Comparison of ENCODE assay signal across 1 cellular context in genomic region chr17:4997302-4998026, GRCh38.
TF ChIP-seq lines count a peak whose summit lies in the region.

Gene INCA1, minus strand, starts transcription at chr17:4997522. Its CDS starts 3,085 bp downstream, at chr17:4994437.
Gene KIF1C, plus strand, starts transcription at chr17:4997950. Its CDS starts 2,297 bp downstream, at chr17:5000247.

TF ChIP-seq in K562, 482 proteins besides CTCF, POLR2A, EP300 and RAD21 (continued from another document and continues in another):
- TF ChIP-seq ETV6 (IDR thresholded peaks at IDR 0.05; ENCODE audit: borderline replicate concordance in 1 of 2, low read depth in 2 of 2, low read length in 1 of 2) (no peak), ETV6 (CRISPR knock-in tag; IDR thresholded peaks at IDR 0.05; ENCODE audit: borderline replicate concordance) (no peak), YY1 (IDR thresholded peaks at IDR 0.05; ENCODE audit: borderline replicate concordance in 1 of 3, control insufficient read depth in 1 of 3, extremely low read depth in 1 of 3, insufficient read depth in 3 of 3, insufficient read length in 1 of 3, insufficient replicate concordance in 2 of 3, low read depth in 1 of 3, low read length in 2 of 3) (peak in 2 of 3 experiments; percentile 20 to 38), CTCFL (IDR thresholded peaks at IDR 0.05; ENCODE audit: borderline replicate concordance, insufficient read depth, low read depth, low read length, poor library complexity, severe bottlenecking) (no peak), ZNF217 (CRISPR knock-in tag; IDR thresholded peaks at IDR 0.05) (no peak), ZNF24 (IDR thresholded peaks at IDR 0.05) (no peak), CBX1 (IDR thresholded peaks at IDR 0.05; ENCODE audit: low read depth) (no peak), PHB2 (IDR thresholded peaks at IDR 0.05; ENCODE audit: low read depth) (no peak), ARID2 (IDR thresholded peaks at IDR 0.05) (no peak), KLF10 (CRISPR knock-in tag; IDR thresholded peaks at IDR 0.05) (no peak), DIDO1 (tag; IDR thresholded peaks at IDR 0.05; ENCODE audit: low read depth) (no peak), STAT5A (IDR thresholded peaks at IDR 0.05; ENCODE audit: borderline replicate concordance, low read length) (no peak), ZBTB17 (CRISPR knock-in tag; IDR thresholded peaks at IDR 0.05) (no peak), SIN3A (IDR thresholded peaks at IDR 0.05; ENCODE audit: borderline replicate concordance in 2 of 2, control insufficient read depth in 1 of 2, low read depth in 2 of 2, low read length in 2 of 2) (peak in 1 of 2 experiments; percentile 81; a peak in 1 of 4 replicates), ZNF23 (CRISPR knock-in tag; IDR thresholded peaks at IDR 0.05) (no peak), THAP12 (CRISPR knock-in tag; IDR thresholded peaks at IDR 0.05) (no peak), TCF7 (IDR thresholded peaks at IDR 0.05; ENCODE audit: borderline replicate concordance) (no peak), ZBTB11 (CRISPR knock-in tag; IDR thresholded peaks at IDR 0.05) (peak in 1 of 3 experiments; percentile 69; a peak in 1 of 6 replicates), NCOA6 (IDR thresholded peaks at IDR 0.05) (no peak), ARID1B (IDR thresholded peaks at IDR 0.05) (no peak), PHTF2 (CRISPR knock-in tag; IDR thresholded peaks at IDR 0.05) (no peak), ZNF639 (CRISPR knock-in tag; conservative IDR thresholded peaks at IDR 0.05 in 1 of 2, IDR thresholded peaks at IDR 0.05 in 1 of 2) (no peak), IRF2 (CRISPR knock-in tag; IDR thresholded peaks at IDR 0.05) (no peak)
- TF ChIP-seq, protein P1, sequence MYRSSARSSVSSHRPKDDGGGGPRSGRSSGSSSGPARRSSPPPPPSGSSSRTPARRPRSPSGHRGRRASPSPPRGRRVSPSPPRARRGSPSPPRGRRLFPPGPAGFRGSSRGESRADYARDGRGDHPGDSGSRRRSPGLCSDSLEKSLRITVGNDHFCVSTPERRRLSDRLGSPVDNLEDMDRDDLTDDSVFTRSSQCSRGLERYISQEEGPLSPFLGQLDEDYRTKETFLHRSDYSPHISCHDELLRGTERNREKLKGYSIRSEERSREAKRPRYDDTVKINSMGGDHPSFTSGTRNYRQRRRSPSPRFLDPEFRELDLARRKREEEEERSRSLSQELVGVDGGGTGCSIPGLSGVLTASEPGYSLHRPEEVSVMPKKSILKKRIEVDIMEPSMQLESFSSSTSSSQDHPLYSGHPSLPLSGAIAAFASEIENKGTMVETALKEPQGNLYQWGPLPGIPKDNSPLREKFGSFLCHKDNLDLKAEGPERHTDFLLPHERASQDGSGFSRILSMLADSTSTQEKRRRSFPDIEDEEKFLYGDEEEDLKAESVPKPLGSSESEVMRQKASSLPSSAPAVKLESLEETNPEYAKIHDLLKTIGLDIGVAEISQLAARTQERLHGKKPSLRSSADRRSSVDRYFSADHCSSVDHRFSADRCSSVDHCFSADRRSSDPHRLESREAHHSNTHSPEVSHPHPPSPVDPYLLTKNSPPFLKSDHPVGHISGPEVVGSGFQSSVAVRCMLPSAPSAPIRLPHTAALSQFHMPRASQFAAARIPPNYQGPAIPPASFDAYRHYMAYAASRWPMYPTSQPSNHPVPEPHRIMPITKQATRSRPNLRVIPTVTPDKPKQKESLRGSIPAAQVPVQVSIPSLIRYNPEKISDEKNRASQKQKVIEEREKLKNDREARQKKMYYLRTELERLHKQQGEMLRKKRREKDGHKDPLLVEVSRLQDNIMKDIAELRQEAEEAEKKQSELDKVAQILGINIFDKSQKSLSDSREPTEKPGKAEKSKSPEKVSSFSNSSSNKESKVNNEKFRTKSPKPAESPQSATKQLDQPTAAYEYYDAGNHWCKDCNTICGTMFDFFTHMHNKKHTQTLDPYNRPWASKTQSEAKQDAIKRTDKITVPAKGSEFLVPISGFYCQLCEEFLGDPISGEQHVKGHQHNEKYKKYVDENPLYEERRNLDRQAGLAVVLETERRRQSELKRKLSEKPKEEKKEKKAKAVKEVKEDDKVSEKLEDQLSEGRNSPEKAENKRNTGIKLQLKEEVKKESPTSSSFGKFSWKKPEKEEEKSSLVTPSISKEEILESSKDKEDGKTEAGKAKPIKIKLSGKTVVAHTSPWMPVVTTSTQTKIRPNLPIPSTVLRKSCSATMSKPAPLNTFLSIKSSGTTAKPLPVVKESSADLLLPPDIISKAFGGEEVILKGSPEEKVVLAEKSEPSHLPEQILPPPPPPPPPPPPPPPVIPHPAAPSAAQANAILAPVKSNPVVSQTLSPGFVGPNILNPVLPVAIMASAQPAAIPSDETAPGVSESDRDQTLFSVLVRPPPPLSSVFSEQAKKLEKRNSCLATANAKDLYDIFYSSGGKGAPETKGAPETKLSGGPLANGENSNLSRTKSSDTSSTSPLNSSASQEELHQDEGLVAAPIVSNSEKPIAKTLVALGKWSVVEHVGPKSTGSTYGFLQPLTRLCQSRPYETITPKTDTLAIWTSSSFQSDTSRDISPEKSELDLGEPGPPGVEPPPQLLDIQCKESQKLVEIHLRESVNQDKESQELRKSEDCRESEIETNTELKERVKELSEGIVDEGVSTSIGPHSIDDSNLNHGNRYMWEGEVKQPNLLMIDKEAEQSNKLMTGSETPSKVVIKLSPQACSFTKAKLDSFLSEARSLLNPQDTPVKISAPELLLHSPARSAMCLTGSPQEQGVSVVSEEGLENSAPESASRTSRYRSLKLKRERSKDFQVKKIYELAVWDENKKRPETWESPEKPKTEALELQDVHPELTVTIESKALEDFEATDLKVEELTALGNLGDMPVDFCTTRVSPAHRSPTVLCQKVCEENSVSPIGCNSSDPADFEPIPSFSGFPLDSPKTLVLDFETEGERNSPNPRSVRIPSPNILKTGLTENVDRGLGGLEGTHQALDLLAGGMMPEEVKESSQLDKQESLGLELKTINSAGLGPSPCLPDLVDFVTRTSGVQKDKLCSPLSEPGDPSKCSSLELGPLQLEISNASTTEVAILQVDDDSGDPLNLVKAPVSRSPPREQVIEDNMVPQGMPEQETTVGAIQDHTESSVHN (IDR thresholded peaks at IDR 0.05; ENCODE audit: borderline replicate concordance in 1 of 2, low read depth in 1 of 2) = no peak
- TF ChIP-seq, protein P2, sequence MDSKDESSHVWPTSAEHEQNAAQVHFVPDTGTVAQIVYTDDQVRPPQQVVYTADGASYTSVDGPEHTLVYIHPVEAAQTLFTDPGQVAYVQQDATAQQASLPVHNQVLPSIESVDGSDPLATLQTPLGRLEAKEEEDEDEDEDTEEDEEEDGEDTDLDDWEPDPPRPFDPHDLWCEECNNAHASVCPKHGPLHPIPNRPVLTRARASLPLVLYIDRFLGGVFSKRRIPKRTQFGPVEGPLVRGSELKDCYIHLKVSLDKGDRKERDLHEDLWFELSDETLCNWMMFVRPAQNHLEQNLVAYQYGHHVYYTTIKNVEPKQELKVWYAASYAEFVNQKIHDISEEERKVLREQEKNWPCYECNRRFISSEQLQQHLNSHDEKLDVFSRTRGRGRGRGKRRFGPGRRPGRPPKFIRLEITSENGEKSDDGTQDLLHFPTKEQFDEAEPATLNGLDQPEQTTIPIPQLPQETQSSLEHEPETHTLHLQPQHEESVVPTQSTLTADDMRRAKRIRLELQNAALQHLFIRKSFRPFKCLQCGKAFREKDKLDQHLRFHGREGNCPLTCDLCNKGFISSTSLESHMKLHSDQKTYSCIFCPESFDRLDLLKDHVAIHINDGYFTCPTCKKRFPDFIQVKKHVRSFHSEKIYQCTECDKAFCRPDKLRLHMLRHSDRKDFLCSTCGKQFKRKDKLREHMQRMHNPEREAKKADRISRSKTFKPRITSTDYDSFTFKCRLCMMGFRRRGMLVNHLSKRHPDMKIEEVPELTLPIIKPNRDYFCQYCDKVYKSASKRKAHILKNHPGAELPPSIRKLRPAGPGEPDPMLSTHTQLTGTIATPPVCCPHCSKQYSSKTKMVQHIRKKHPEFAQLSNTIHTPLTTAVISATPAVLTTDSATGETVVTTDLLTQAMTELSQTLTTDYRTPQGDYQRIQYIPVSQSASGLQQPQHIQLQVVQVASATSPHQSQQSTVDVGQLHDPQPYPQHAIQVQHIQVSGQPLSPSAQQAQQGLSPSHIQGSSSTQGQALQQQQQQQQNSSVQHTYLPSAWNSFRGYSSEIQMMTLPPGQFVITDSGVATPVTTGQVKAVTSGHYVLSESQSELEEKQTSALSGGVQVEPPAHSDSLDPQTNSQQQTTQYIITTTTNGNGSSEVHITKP (IDR thresholded peaks at IDR 0.05; ENCODE audit: partially characterized antibody) = peak; percentile 42
- TF ChIP-seq, protein P3, sequence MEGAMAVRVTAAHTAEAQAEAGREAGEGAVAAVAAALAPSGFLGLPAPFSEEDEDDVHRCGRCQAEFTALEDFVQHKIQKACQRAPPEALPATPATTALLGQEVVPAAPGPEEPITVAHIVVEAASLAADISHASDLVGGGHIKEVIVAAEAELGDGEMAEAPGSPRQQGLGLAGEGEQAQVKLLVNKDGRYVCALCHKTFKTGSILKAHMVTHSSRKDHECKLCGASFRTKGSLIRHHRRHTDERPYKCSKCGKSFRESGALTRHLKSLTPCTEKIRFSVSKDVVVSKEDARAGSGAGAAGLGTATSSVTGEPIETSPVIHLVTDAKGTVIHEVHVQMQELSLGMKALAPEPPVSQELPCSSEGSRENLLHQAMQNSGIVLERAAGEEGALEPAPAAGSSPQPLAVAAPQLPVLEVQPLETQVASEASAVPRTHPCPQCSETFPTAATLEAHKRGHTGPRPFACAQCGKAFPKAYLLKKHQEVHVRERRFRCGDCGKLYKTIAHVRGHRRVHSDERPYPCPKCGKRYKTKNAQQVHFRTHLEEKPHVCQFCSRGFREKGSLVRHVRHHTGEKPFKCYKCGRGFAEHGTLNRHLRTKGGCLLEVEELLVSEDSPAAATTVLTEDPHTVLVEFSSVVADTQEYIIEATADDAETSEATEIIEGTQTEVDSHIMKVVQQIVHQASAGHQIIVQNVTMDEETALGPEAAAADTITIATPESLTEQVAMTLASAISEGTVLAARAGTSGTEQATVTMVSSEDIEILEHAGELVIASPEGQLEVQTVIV (CRISPR knock-in tag; IDR thresholded peaks at IDR 0.05; ENCODE audit: borderline replicate concordance) = no peak
- TF ChIP-seq, protein P4, sequence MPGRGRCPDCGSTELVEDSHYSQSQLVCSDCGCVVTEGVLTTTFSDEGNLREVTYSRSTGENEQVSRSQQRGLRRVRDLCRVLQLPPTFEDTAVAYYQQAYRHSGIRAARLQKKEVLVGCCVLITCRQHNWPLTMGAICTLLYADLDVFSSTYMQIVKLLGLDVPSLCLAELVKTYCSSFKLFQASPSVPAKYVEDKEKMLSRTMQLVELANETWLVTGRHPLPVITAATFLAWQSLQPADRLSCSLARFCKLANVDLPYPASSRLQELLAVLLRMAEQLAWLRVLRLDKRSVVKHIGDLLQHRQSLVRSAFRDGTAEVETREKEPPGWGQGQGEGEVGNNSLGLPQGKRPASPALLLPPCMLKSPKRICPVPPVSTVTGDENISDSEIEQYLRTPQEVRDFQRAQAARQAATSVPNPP (IDR thresholded peaks at IDR 0.05; ENCODE audit: borderline replicate concordance, insufficient read depth, insufficient read length) = no peak
